In the genomic region with DNA sequence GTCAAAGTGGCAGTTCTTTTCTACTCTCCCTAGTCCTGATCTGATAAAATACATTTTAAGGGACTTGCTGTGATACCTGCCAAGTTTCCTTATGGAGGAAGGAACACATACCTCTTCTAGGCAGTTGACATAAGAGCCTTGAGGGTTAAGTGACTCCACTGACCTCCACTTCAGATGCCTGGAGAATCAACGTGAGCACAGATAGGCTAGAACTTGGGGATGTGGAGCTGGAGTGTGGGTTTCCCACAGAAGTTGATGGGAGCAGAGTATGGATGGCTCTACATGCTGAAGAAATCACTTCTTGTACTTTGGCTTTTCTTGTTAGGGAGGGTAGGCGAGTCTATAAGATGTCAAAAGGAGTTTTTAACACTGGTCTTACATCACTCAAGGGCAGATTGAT, we compare ENCODE assay signal across 16 cellular contexts. TPM values are rescaled to one million over a fixed set of nuclear protein-coding genes. Genes with fewer than 3 reads are reported as not detected.
DNase-seq lines count a peak whose midpoint lies in the region; TF ChIP-seq lines count a peak whose summit lies in the region.
"Had no signal": no experiment of that assay in that cellular context is flagged by ENCODE, and none has a peak within 500 bp of the region (broad histone marks: within the 10 kb centered on the region; RNA-seq: fewer than 3 reads in every experiment).

No MANE protein-coding gene starts in this region.

- CTCF ChIA-PET in HEK293 (lab: Yijun Ruan, JAX): interaction anchor here (3.6 kb wide), 1 partner anchor 514 kb away, joined by 15 read pairs; no protein-coding TSS in a partner anchor

- H3K4me2 ChIP-seq in smooth muscle cell: peak overlapping the region; percentile 91

- H3K9ac ChIP-seq in smooth muscle cell (ENCODE audit: low read depth): no peak overlapping the region

- peaks cover 14% of the 10 kb centered on the region for H3K4me1 ChIP-seq in HEK293 (ENCODE audit: control insufficient read depth, insufficient read depth, low read length)
- H3K4me1 ChIP-seq in smooth muscle cell (ENCODE audit: low read depth): peaks cover 20% of the 10 kb centered on the region

- peaks cover 67% of the 10 kb centered on the region for H4K20me1 ChIP-seq in smooth muscle cell (ENCODE audit: low read depth)

- H3K79me2 ChIP-seq in smooth muscle cell (ENCODE audit: low read depth): peaks cover 74% of the 10 kb centered on the region

- POLR2A ChIA-PET in HEK293 (lab: Yijun Ruan, JAX): no interaction called here

- TF ChIP-seq CTCF in HEK293 (tag by site-specific recombination; IDR thresholded peaks at IDR 0.05) (no peak), coronary artery (IDR thresholded peaks at IDR 0.05) (no peak), smooth muscle cell (IDR thresholded peaks at IDR 0.05; ENCODE audit: borderline replicate concordance, insufficient read depth, poor library complexity, severe bottlenecking) (no peak), GM10266 (IDR thresholded peaks at IDR 0.05; ENCODE audit: control insufficient read depth, insufficient read depth, low read depth, missing control alignments) (no peak)

- 77% methylated on average over 2 of the region's 2 CpGs for WGBS in smooth muscle cell (ENCODE audit: low lambda C conversion rate)

- no peaks in the 10 kb centered on the region for H3K27me3 ChIP-seq in smooth muscle cell (ENCODE audit: low read depth)

- H2AFZ ChIP-seq in smooth muscle cell (ENCODE audit: low read depth): no peak overlapping the region

- peaks cover 41% of the 10 kb centered on the region for H3F3A ChIP-seq in smooth muscle cell (ENCODE audit: low read depth)

- H3K4me3 ChIP-seq in HEK293 (ENCODE audit: low read depth, low read length) (no peak overlapping the region), coronary artery (no peak overlapping the region), smooth muscle cell (peak overlapping the region; percentile 8)
- H3K4me3 ChIP-seq: GM12878 had no signal

- DNase-seq in coronary artery (ENCODE audit: low spot score) (no peak), medulla oblongata (ENCODE audit: extremely low spot score) (peak; percentile 8), smooth muscle cell (lab: John Stamatoyannopoulos, UW; ENCODE audit: unreplicated experiment) (no peak), GM10266 (ENCODE audit: extremely low spot score) (no peak), islet precursor cell (no peak), NCI-H1436 (lab: John Stamatoyannopoulos, UW) (no peak)
- DNase-seq in activated CD8-positive, alpha-beta memory T cell treated with anti-CD3 and anti-CD28 coated beads for 24 hours: no peak
- DNase-seq: AML-193, Calu3, H9, KG1, NCI-H1092 treated with DMSO at 0.1 percent for 48 hours, NCI-H187, NCI-H774 had no signal

- H3K27ac ChIP-seq in HEK293 (ENCODE audit: extremely low read depth, low read depth, low read length) (no peak overlapping the region), coronary artery (peak overlapping the region; percentile 17 to 22), smooth muscle cell (ENCODE audit: low read depth) (peak overlapping the region; percentile 34)

- H3K9me3 ChIP-seq in HEK293 (ENCODE audit: control insufficient read depth, insufficient read depth, low read depth, low read length): no peaks in the 10 kb centered on the region
- H3K9me3 ChIP-seq in smooth muscle cell (replicated peaks; ENCODE audit: low read depth): no peaks in the 10 kb centered on the region

- H3K36me3 ChIP-seq in HEK293 (ENCODE audit: control insufficient read depth in 2 of 2, insufficient read depth in 1 of 2, low read length in 2 of 2) (peaks cover 39 to 71% of the 10 kb centered on the region in 2 experiments), smooth muscle cell (ENCODE audit: low read depth) (no peaks in the 10 kb centered on the region)

TF ChIP-seq in HEK293, 187 proteins besides CTCF, POLR2A, EP300 and RAD21:
- no peak for TF ChIP-seq ZSCAN30 (tag by site-specific recombination; IDR thresholded peaks at IDR 0.05)
- TF ChIP-seq, protein P1, sequence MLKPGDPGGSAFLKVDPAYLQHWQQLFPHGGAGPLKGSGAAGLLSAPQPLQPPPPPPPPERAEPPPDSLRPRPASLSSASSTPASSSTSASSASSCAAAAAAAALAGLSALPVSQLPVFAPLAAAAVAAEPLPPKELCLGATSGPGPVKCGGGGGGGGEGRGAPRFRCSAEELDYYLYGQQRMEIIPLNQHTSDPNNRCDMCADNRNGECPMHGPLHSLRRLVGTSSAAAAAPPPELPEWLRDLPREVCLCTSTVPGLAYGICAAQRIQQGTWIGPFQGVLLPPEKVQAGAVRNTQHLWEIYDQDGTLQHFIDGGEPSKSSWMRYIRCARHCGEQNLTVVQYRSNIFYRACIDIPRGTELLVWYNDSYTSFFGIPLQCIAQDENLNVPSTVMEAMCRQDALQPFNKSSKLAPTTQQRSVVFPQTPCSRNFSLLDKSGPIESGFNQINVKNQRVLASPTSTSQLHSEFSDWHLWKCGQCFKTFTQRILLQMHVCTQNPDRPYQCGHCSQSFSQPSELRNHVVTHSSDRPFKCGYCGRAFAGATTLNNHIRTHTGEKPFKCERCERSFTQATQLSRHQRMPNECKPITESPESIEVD (tag by site-specific recombination; IDR thresholded peaks at IDR 0.05): peak; percentile 32; the same call in 1 of the 2 replicates

RNA-seq across cellular contexts. Expression of gene RHOU, which starts 5.3 kb away (rescaled TPM):
- total RNA-seq in smooth muscle cell: 50.6 and 65.0 TPM in 2 replicates
- polyA plus RNA-seq in smooth muscle cell: 25.8 and 29.8 TPM in 2 replicates
- total RNA-seq: GM12878 had no signal
- polyA plus RNA-seq: GM12878 had no signal
